In genomic region chr19:46311444-46311843, GRCh38 we compare ENCODE assay signal across 36 cellular contexts. TPM values are rescaled to one million over a fixed set of nuclear protein-coding genes. Genes with fewer than 3 reads are reported as not detected.
"Had no signal": no experiment of that assay in that cellular context is flagged by ENCODE, and none has a peak within 500 bp of the region (broad histone marks: within the 10 kb centered on the region; RNA-seq: fewer than 3 reads in every experiment).

No MANE protein-coding gene starts in this region.

- DNase-seq: activated CD4-positive, alpha-beta memory T cell treated with anti-CD3 and anti-CD28 coated beads for 36 hours; activated CD4-positive, alpha-beta T cell treated with anti-CD3 and anti-CD28 coated beads for 1 hour; activated CD4-positive, alpha-beta T cell treated with anti-CD3 and anti-CD28 coated beads for 36 hours; activated CD4-positive, alpha-beta T cell treated with anti-CD3 and anti-CD28 coated beads, Interleukin-2, amount 10 ng/mL, durations not matched to agents 24 days and 14 days; activated CD4-positive, alpha-beta T cell treated with anti-CD3 and anti-CD28 coated beads, Interleukin-2, amount 50 U/mL, for 1 hour; activated CD4-positive, alpha-beta T cell treated with anti-CD3 and anti-CD28 coated beads, Interleukin-2, amount 50 U/mL, for 4 hours; activated CD4-positive, CD25-positive, alpha-beta regulatory T cell; activated CD8-positive, alpha-beta memory T cell treated with anti-CD3 and anti-CD28 coated beads, Interleukin-2, amount 50 U/mL, for 4 hours; activated CD8-positive, alpha-beta T cell treated with anti-CD3 and anti-CD28 coated beads for 36 hours; activated effector memory CD4-positive, alpha-beta T cell treated with anti-CD3 and anti-CD28 coated beads, Interleukin-2, amount 50 U/mL, for 16 hours; activated gamma-delta T cell treated with Interleukin-2 at 50 U/mL for 16 hours; activated naive CD4-positive, alpha-beta T cell; activated naive CD4-positive, alpha-beta T cell treated with anti-CD3 and anti-CD28 coated beads for 36 hours; activated naive CD4-positive, alpha-beta T cell treated with anti-CD3 and anti-CD28 coated beads, Interleukin-2, amount 50 U/mL, for 16 hours; activated naive CD8-positive, alpha-beta T cell treated with anti-CD3 and anti-CD28 coated beads for 36 hours; activated T-cell treated with anti-CD3 and anti-CD28 coated beads for 4 hours; activated T-cell treated with anti-CD3 and anti-CD28 coated beads, Interleukin-2, amount 50 U/mL, for 1 hour; activated T-cell treated with anti-CD3 and anti-CD28 coated beads, Interleukin-2, amount 50 U/mL, for 4 hours; activated T-cell treated with anti-CD3 and anti-CD28 coated beads, Interleukin-2, amount 50 U/mL, for 72 hours; adrenal gland; amniotic stem cell; aorta; body of pancreas; brain microvascular endothelial cell; central memory CD4-positive, alpha-beta T cell; T-helper 1 cell; T-helper 2 cell; T-helper 9 cell had no signal

- H3K4me3 Mint-ChIP-seq: activated CD4-positive, alpha-beta memory T cell treated with anti-CD3 and anti-CD28 coated beads for 36 hours; activated CD4-positive, alpha-beta T cell treated with anti-CD3 and anti-CD28 coated beads for 36 hours; activated CD4-positive, alpha-beta T cell treated with anti-CD3 and anti-CD28 coated beads, Interleukin-2, amount 10 ng/mL, durations not matched to agents 24 days and 14 days; activated CD8-positive, alpha-beta T cell treated with anti-CD3 and anti-CD28 coated beads for 36 hours; activated naive CD4-positive, alpha-beta T cell treated with anti-CD3 and anti-CD28 coated beads for 36 hours; activated naive CD8-positive, alpha-beta T cell treated with anti-CD3 and anti-CD28 coated beads for 36 hours; activated T-cell treated with anti-CD3 and anti-CD28 coated beads, Interleukin-2, amount 50 U/mL, for 4 hours; activated T-cell treated with anti-CD3 and anti-CD28 coated beads, Interleukin-2, amount 50 U/mL, for 72 hours; activated T-helper 1 cell treated with anti-CD3 and anti-CD28 coated beads, Interleukin-12 subunit alpha, Interleukin-12 subunit beta, Interleukin-2, Interleukin-4 antibody, amounts not matched to agents 30 ng/mL and 10 ng/mL and 1 ng/mL, durations not matched to agents 14 hours and 24 hours and 36 hours; activated T-helper 17 cell treated with anti-CD3 and anti-CD28 coated beads, Interleukin-2, amount 50 U/mL, for 72 hours; T-helper 1 cell treated with Interleukin-12 subunit alpha and Interleukin-12 subunit beta and Interleukin-4 antibody, amounts not matched to agents 30 μg/mL and 1 μg/mL, for 36 hours; T-helper 2 cell treated with Interferon-gamma antibody and Interleukin-4, amounts not matched to agents 5 μg/mL and 100 μg/mL, for 36 hours had no signal

- H3K9me3 Mint-ChIP-seq: activated T-helper 17 cell treated with anti-CD3 and anti-CD28 coated beads, Interleukin-2, amount 50 U/mL, for 72 hours had no signal

- H3K9me3 ChIP-seq: adrenal gland, body of pancreas had no signal

- H3K27ac ChIP-seq: adrenal gland, body of pancreas, brain microvascular endothelial cell, breast epithelium had no signal

- H3K36me3 Mint-ChIP-seq: activated CD4-positive, alpha-beta memory T cell treated with anti-CD3 and anti-CD28 coated beads for 36 hours; activated naive CD8-positive, alpha-beta T cell treated with anti-CD3 and anti-CD28 coated beads for 36 hours had no signal

- H3K36me3 ChIP-seq: brain microvascular endothelial cell, breast epithelium had no signal

- ATAC-seq: activated CD4-positive, alpha-beta T cell treated with anti-CD3 and anti-CD28 coated beads for 36 hours; activated CD4-positive, CD25-positive, alpha-beta regulatory T cell treated with anti-CD3 and anti-CD28 coated beads, Interleukin-2, amount 50 U/mL, for 24 hours; activated CD8-positive, alpha-beta T cell treated with anti-CD3 and anti-CD28 coated beads for 36 hours; activated naive CD4-positive, alpha-beta T cell treated with anti-CD3 and anti-CD28 coated beads, Interleukin-2, amount 50 U/mL, for 72 hours; activated T-cell treated with anti-CD3 and anti-CD28 coated beads, Interleukin-2, amount 50 U/mL, for 4 hours; activated T-cell treated with anti-CD3 and anti-CD28 coated beads, Interleukin-2, amount 50 U/mL, for 72 hours; activated T-helper 17 cell treated with anti-CD3 and anti-CD28 coated beads, Interleukin-2, amount 50 U/mL, for 72 hours; body of pancreas had no signal

- H3K27ac Mint-ChIP-seq: activated CD4-positive, alpha-beta memory T cell treated with anti-CD3 and anti-CD28 coated beads for 36 hours; activated CD4-positive, alpha-beta T cell treated with anti-CD3 and anti-CD28 coated beads for 36 hours; activated CD4-positive, alpha-beta T cell treated with anti-CD3 and anti-CD28 coated beads, Interleukin-2, amount 10 ng/mL, durations not matched to agents 24 days and 14 days; activated CD8-positive, alpha-beta T cell treated with anti-CD3 and anti-CD28 coated beads for 36 hours; activated naive CD4-positive, alpha-beta T cell treated with anti-CD3 and anti-CD28 coated beads for 36 hours; activated naive CD8-positive, alpha-beta T cell treated with anti-CD3 and anti-CD28 coated beads for 36 hours; activated T-cell treated with anti-CD3 and anti-CD28 coated beads, Interleukin-2, amount 50 U/mL, for 72 hours; activated T-helper 1 cell treated with anti-CD3 and anti-CD28 coated beads, Interleukin-12 subunit alpha, Interleukin-12 subunit beta, Interleukin-2, Interleukin-4 antibody, amounts not matched to agents 30 ng/mL and 10 ng/mL and 1 ng/mL, durations not matched to agents 14 hours and 24 hours and 36 hours; activated T-helper 17 cell treated with anti-CD3 and anti-CD28 coated beads, Interleukin-2, amount 50 U/mL, for 72 hours; T-helper 1 cell treated with Interleukin-12 subunit alpha and Interleukin-12 subunit beta and Interleukin-4 antibody, amounts not matched to agents 30 μg/mL and 1 μg/mL, for 36 hours; T-helper 2 cell treated with Interferon-gamma antibody and Interleukin-4, amounts not matched to agents 5 μg/mL and 100 μg/mL, for 36 hours had no signal

- H3K4me1 ChIP-seq: adrenal gland, breast epithelium had no signal

- H3K4me3 ChIP-seq: adrenal gland, body of pancreas, breast epithelium had no signal

- H3K4me1 Mint-ChIP-seq: activated CD4-positive, alpha-beta T cell treated with anti-CD3 and anti-CD28 coated beads for 36 hours; activated CD4-positive, alpha-beta T cell treated with anti-CD3 and anti-CD28 coated beads, Interleukin-2, amount 10 ng/mL, durations not matched to agents 24 days and 14 days; activated naive CD8-positive, alpha-beta T cell treated with anti-CD3 and anti-CD28 coated beads for 36 hours; activated T-helper 17 cell treated with anti-CD3 and anti-CD28 coated beads, Interleukin-2, amount 50 U/mL, for 72 hours had no signal

- H3K27me3 Mint-ChIP-seq: activated CD4-positive, alpha-beta memory T cell treated with anti-CD3 and anti-CD28 coated beads for 36 hours; activated CD4-positive, alpha-beta T cell treated with anti-CD3 and anti-CD28 coated beads for 36 hours; activated CD8-positive, alpha-beta T cell treated with anti-CD3 and anti-CD28 coated beads for 36 hours; activated naive CD8-positive, alpha-beta T cell treated with anti-CD3 and anti-CD28 coated beads for 36 hours; activated T-helper 17 cell treated with anti-CD3 and anti-CD28 coated beads, Interleukin-2, amount 50 U/mL, for 72 hours had no signal

- H3K27me3 ChIP-seq: adrenal gland, body of pancreas, brain microvascular endothelial cell, breast epithelium had no signal

RNA-seq across cellular contexts. Expression of gene HIF3A, which starts 14.6 kb away (rescaled TPM):
- total RNA-seq: activated CD4-positive, alpha-beta memory T cell treated with anti-CD3 and anti-CD28 coated beads for 36 hours; activated CD4-positive, alpha-beta T cell treated with anti-CD3 and anti-CD28 coated beads for 36 hours; activated CD4-positive, alpha-beta T cell treated with anti-CD3 and anti-CD28 coated beads, Interleukin-2, amount 10 ng/mL, durations not matched to agents 24 days and 14 days; activated CD8-positive, alpha-beta memory T cell treated with anti-CD3 and anti-CD28 coated beads for 36 hours; activated CD8-positive, alpha-beta T cell treated with anti-CD3 and anti-CD28 coated beads for 36 hours; activated naive CD4-positive, alpha-beta T cell treated with anti-CD3 and anti-CD28 coated beads for 36 hours; activated naive CD4-positive, alpha-beta T cell treated with anti-CD3 and anti-CD28 coated beads, Interleukin-2, amount 50 U/mL, for 72 hours; activated naive CD8-positive, alpha-beta T cell treated with anti-CD3 and anti-CD28 coated beads for 36 hours; activated T-cell treated with anti-CD3 and anti-CD28 coated beads, Interleukin-2, amount 50 U/mL, for 72 hours; activated T-helper 1 cell treated with anti-CD3 and anti-CD28 coated beads, Interleukin-12 subunit alpha, Interleukin-12 subunit beta, Interleukin-2, Interleukin-4 antibody, amounts not matched to agents 30 ng/mL and 10 ng/mL and 1 ng/mL, durations not matched to agents 14 hours and 24 hours and 36 hours; activated T-helper 17 cell treated with anti-CD3 and anti-CD28 coated beads, Interleukin-2, amount 50 U/mL, for 72 hours had no signal
